ENCODE assay signal across 16 cellular contexts in genomic region chr4:6955261-6955911, GRCh38. TPM values are rescaled to one million over a fixed set of nuclear protein-coding genes. Genes with fewer than 3 reads are reported as not detected.
DNase-seq lines count a peak whose midpoint lies in the region; ATAC-seq and TF ChIP-seq lines count a peak whose summit lies in the region.
"Had no signal": no experiment of that assay in that cellular context is flagged by ENCODE, and none has a peak within 500 bp of the region (broad histone marks: within the 10 kb centered on the region; RNA-seq: fewer than 3 reads in every experiment).

No MANE protein-coding gene starts in this region.

- no peaks in the 10 kb centered on the region for H3K27me3 ChIP-seq in BLaER1 treated with 17β-estradiol and CSF1 and Interleukin-3, amounts not matched to agents 10 nM and 100 nM
- H3K27me3 ChIP-seq: ovary had no signal

- H3K27ac ChIP-seq in BLaER1 treated with 17β-estradiol and CSF1 and Interleukin-3, amounts not matched to agents 10 nM and 100 nM, result peak overlapping the region in 4 of 11 experiments; percentile 5 to 38 (median 20); a peak in 4 of 22 replicates
- H3K27ac ChIP-seq: ovary had no signal

- peaks cover 92 to 99% (median 98%) of the 10 kb centered on the region in 11 experiments for H4K20me1 ChIP-seq in BLaER1 treated with 17β-estradiol and CSF1 and Interleukin-3, amounts not matched to agents 10 nM and 100 nM

- H3K36me3 ChIP-seq in BLaER1 treated with 17β-estradiol and CSF1 and Interleukin-3, amounts not matched to agents 10 nM and 100 nM, result peaks cover 25 to 71% (median 48%) of the 10 kb centered on the region in 11 experiments
- H3K36me3 ChIP-seq: ovary had no signal

- H3K27me3 Mint-ChIP-seq in mesothelial cell of epicardium (ENCODE audit: low read depth), result no peaks in the 10 kb centered on the region
- no peaks in the 10 kb centered on the region for H3K27me3 Mint-ChIP-seq in naive thymus-derived CD8-positive, alpha-beta T cell

- H3K4me3 ChIP-seq in BLaER1 treated with 17β-estradiol and CSF1 and Interleukin-3, amounts not matched to agents 10 nM and 100 nM, result no peak overlapping the region
- H3K4me3 ChIP-seq in epithelial cell of esophagus (ENCODE audit: low read length), result peak overlapping the region; percentile 31
- H3K4me3 ChIP-seq: ovary, skin epidermis had no signal

- H3K9me3 ChIP-seq in BLaER1 treated with 17β-estradiol and CSF1 and Interleukin-3, amounts not matched to agents 10 nM and 100 nM (replicated peaks in 1 of 11), result no peaks in the 10 kb centered on the region
- H3K9me3 ChIP-seq: ovary had no signal

- H3K4me1 Mint-ChIP-seq in mesothelial cell of epicardium, result peaks cover 28% of the 10 kb centered on the region
- H3K4me1 Mint-ChIP-seq in naive thymus-derived CD8-positive, alpha-beta T cell, result peaks cover 32 to 75% (median 64%) of the 10 kb centered on the region in 4 donors

- DNase-seq in HPDE6-E6E7 (ENCODE audit: extremely low spot score) (peak; percentile 88), epithelial cell of esophagus (ENCODE audit: low read depth) (peak; percentile 96), mesothelial cell of epicardium (ENCODE audit: low spot score in 2 of 2, unreplicated experiment in 2 of 2) (no peak), mucosa of gallbladder (ENCODE audit: low spot score) (no peak), Right ventricle myocardium superior (no peak)
- no peak for DNase-seq in naive thymus-derived CD8-positive, alpha-beta T cell
- DNase-seq: activated CD4-positive, alpha-beta T cell treated with anti-CD3 and anti-CD28 coated beads, Interleukin-2, amount 50 U/mL, for 1 hour; activated T-cell treated with anti-CD3 and anti-CD28 coated beads, Interleukin-2, amount 50 U/mL, for 48 hours; mesendoderm; MM.1S; NCI-H2029 treated with DMSO at 0.1 percent for 48 hours; NCI-H748 treated with DMSO at 0.1 percent for 48 hours had no signal

- intact Hi-C loops in Right ventricle myocardium superior (cut with DNase I), result no loop called here

- peak overlapping the region in 8 of 11 experiments; percentile 4 to 59 (median 18); a peak in 10 of 22 replicates for H3K4me2 ChIP-seq in BLaER1 treated with 17β-estradiol and CSF1 and Interleukin-3, amounts not matched to agents 10 nM and 100 nM

- no peak overlapping the region for H3K4me3 Mint-ChIP-seq in mesothelial cell of epicardium
- H3K4me3 Mint-ChIP-seq in naive thymus-derived CD8-positive, alpha-beta T cell, result peak overlapping the region in 3 of 10 donors; percentile 22 to 30 (median 29)

- ATAC-seq in HG03432 (IDR thresholded peaks at IDR 0.05; ENCODE audit: unreplicated experiment), result no peak
- no peak for ATAC-seq in Right ventricle myocardium superior (ENCODE audit: poor library complexity)
- no peak for ATAC-seq in naive thymus-derived CD8-positive, alpha-beta T cell

- no peaks in the 10 kb centered on the region for H3K9me3 Mint-ChIP-seq in mesothelial cell of epicardium
- no peaks in the 10 kb centered on the region for H3K9me3 Mint-ChIP-seq in naive thymus-derived CD8-positive, alpha-beta T cell

- POLR2A ChIA-PET in naive thymus-derived CD8-positive, alpha-beta T cell (lab: Charles Lee), result interaction anchor here (0.6 to 0.7 kb wide), 2 partner anchors 33 to 43 kb away, joined by 3 to 8 read pairs; no protein-coding TSS in a partner anchor

- no peaks in the 10 kb centered on the region for H3K36me3 Mint-ChIP-seq in mesothelial cell of epicardium
- H3K36me3 Mint-ChIP-seq in naive thymus-derived CD8-positive, alpha-beta T cell, result peaks cover 0 to 4% (median 2%) of the 10 kb centered on the region in 3 donors

- H3K4me1 ChIP-seq in BLaER1 treated with 17β-estradiol and CSF1 and Interleukin-3, amounts not matched to agents 10 nM and 100 nM, result peaks cover 90 to 97% (median 95%) of the 10 kb centered on the region in 10 experiments

- H3K9ac ChIP-seq in BLaER1 treated with 17β-estradiol and CSF1 and Interleukin-3, amounts not matched to agents 10 nM and 100 nM, result peak overlapping the region in 5 of 11 experiments; percentile 3 to 50 (median 17); a peak in 5 of 22 replicates

- H3K27ac Mint-ChIP-seq in mesothelial cell of epicardium, result peak overlapping the region; percentile 74
- peak overlapping the region in 5 of 10 donors; percentile 5 to 88 (median 52) for H3K27ac Mint-ChIP-seq in naive thymus-derived CD8-positive, alpha-beta T cell

- TF ChIP-seq CTCF in epithelial cell of esophagus (IDR thresholded peaks at IDR 0.05; ENCODE audit: insufficient read depth, low read depth, low read length, missing control alignments), result no peak
- no peak for TF ChIP-seq CTCF in mesothelial cell of epicardium (IDR thresholded peaks at IDR 0.05; ENCODE audit: unreplicated experiment)

RNA-seq across cellular contexts. Expression of gene TBC1D14, which starts 45.8 kb away (rescaled TPM):
- total RNA-seq in mesothelial cell of epicardium, result 54.5 to 58.2 TPM (median 56.3 TPM) in 3 replicates
- total RNA-seq in mucosa of gallbladder, result 37.1 TPM
- 33.1 TPM for total RNA-seq in Right ventricle myocardium superior
- 10 to 100 TPM; 77.3 to 78.2 TPM for total RNA-seq in naive thymus-derived CD8-positive, alpha-beta T cell
- polyA plus RNA-seq in naive thymus-derived CD8-positive, alpha-beta T cell, result 10 to 100 TPM; 34.8 to 47.0 (median 36.7) TPM

Comparison
In these comparisons a context has a peak if more than half of its experiments do, and no peak if none do; other contexts are left out.
1. DNase-seq: peak in HPDE6-E6E7 (single experiment) and epithelial cell of esophagus (single experiment); none in mesothelial cell of epicardium (0 of 2), mucosa of gallbladder (single experiment), Right ventricle myocardium superior (single experiment) and naive thymus-derived CD8-positive, alpha-beta T cell (0 of 10).